2 cellular contexts compared by ENCODE assay signal in the genomic region with DNA sequence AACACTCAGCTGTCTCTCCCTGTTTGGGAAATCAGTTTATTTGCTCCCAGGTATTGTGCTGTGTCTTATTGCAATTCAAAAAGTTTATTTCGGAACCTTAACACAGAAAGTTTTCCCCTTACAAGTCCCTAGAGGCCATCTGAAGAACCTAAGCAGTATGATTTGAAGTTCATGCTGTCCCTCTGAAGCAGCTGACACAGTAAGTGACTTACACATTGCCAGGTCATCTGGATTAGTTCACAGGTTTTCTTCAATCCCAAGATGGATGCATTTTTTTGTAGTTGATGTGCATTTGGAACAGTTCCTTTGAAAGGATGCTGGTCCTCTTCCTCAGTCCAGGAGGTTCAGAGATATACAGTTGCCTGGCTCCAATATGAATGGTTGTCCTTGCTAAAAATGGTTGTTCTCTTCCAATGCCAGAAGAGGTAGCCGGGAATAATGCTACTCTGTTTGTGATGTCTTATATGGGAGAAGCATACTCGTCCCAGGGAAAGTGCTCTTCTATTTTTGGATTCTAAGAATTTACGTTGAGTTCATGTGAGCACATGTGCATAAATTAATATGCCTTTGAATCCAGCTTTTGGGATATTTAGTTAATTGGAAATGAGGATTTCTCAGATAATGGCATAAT.
TF ChIP-seq lines count a peak whose summit lies in the region.

No MANE protein-coding gene starts in this region.

TF ChIP-seq in GM12878, 131 proteins besides CTCF, POLR2A, EP300 and RAD21 (continues in another document):
- TF ChIP-seq ZNF217 (IDR thresholded peaks at IDR 0.05) (peak; percentile 75; the same call in 1 of the 2 replicates), CBX5 (IDR thresholded peaks at IDR 0.05; ENCODE audit: low read depth) (no peak), SREBF2 (IDR thresholded peaks at IDR 0.05; ENCODE audit: low read length) (no peak), BHLHE40 (IDR thresholded peaks at IDR 0.05; ENCODE audit: borderline replicate concordance in 1 of 2, low read depth in 2 of 2, low read length in 1 of 2) (no peak), MTA3 (IDR thresholded peaks at IDR 0.05; ENCODE audit: borderline replicate concordance, low read length) (no peak), TBL1XR1 (IDR thresholded peaks at IDR 0.05; ENCODE audit: low read depth, low read length) (no peak), KDM1A (IDR thresholded peaks at IDR 0.05; ENCODE audit: borderline replicate concordance) (no peak), JUNB (IDR thresholded peaks at IDR 0.05) (no peak), BRCA1 (IDR thresholded peaks at IDR 0.05; ENCODE audit: low read depth, low read length) (no peak), MXI1 (IDR thresholded peaks at IDR 0.05; ENCODE audit: low read depth, low read length) (0 out of 2 replicates have a peak, but pooled peaks have one; percentile 41), SREBF1 (IDR thresholded peaks at IDR 0.05; ENCODE audit: low read length) (no peak), NR2C1 (IDR thresholded peaks at IDR 0.05) (no peak), MYB (IDR thresholded peaks at IDR 0.05; ENCODE audit: borderline replicate concordance, low read depth, low read length) (no peak), ZNF24 (IDR thresholded peaks at IDR 0.05) (no peak)
- TF ChIP-seq, protein P1, sequence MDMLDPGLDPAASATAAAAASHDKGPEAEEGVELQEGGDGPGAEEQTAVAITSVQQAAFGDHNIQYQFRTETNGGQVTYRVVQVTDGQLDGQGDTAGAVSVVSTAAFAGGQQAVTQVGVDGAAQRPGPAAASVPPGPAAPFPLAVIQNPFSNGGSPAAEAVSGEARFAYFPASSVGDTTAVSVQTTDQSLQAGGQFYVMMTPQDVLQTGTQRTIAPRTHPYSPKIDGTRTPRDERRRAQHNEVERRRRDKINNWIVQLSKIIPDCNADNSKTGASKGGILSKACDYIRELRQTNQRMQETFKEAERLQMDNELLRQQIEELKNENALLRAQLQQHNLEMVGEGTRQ (IDR thresholded peaks at IDR 0.05; ENCODE audit: borderline replicate concordance, low read depth, low read length), result no peak
- TF ChIP-seq, protein P2, sequence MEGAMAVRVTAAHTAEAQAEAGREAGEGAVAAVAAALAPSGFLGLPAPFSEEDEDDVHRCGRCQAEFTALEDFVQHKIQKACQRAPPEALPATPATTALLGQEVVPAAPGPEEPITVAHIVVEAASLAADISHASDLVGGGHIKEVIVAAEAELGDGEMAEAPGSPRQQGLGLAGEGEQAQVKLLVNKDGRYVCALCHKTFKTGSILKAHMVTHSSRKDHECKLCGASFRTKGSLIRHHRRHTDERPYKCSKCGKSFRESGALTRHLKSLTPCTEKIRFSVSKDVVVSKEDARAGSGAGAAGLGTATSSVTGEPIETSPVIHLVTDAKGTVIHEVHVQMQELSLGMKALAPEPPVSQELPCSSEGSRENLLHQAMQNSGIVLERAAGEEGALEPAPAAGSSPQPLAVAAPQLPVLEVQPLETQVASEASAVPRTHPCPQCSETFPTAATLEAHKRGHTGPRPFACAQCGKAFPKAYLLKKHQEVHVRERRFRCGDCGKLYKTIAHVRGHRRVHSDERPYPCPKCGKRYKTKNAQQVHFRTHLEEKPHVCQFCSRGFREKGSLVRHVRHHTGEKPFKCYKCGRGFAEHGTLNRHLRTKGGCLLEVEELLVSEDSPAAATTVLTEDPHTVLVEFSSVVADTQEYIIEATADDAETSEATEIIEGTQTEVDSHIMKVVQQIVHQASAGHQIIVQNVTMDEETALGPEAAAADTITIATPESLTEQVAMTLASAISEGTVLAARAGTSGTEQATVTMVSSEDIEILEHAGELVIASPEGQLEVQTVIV (IDR thresholded peaks at IDR 0.05; ENCODE audit: borderline replicate concordance, partially characterized antibody), result no peak
- TF ChIP-seq, protein P3, sequence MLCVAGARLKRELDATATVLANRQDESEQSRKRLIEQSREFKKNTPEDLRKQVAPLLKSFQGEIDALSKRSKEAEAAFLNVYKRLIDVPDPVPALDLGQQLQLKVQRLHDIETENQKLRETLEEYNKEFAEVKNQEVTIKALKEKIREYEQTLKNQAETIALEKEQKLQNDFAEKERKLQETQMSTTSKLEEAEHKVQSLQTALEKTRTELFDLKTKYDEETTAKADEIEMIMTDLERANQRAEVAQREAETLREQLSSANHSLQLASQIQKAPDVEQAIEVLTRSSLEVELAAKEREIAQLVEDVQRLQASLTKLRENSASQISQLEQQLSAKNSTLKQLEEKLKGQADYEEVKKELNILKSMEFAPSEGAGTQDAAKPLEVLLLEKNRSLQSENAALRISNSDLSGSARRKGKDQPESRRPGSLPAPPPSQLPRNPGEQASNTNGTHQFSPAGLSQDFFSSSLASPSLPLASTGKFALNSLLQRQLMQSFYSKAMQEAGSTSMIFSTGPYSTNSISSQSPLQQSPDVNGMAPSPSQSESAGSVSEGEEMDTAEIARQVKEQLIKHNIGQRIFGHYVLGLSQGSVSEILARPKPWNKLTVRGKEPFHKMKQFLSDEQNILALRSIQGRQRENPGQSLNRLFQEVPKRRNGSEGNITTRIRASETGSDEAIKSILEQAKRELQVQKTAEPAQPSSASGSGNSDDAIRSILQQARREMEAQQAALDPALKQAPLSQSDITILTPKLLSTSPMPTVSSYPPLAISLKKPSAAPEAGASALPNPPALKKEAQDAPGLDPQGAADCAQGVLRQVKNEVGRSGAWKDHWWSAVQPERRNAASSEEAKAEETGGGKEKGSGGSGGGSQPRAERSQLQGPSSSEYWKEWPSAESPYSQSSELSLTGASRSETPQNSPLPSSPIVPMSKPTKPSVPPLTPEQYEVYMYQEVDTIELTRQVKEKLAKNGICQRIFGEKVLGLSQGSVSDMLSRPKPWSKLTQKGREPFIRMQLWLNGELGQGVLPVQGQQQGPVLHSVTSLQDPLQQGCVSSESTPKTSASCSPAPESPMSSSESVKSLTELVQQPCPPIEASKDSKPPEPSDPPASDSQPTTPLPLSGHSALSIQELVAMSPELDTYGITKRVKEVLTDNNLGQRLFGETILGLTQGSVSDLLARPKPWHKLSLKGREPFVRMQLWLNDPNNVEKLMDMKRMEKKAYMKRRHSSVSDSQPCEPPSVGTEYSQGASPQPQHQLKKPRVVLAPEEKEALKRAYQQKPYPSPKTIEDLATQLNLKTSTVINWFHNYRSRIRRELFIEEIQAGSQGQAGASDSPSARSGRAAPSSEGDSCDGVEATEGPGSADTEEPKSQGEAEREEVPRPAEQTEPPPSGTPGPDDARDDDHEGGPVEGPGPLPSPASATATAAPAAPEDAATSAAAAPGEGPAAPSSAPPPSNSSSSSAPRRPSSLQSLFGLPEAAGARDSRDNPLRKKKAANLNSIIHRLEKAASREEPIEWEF (IDR thresholded peaks at IDR 0.05; ENCODE audit: insufficient replicate concordance, low read depth, low read length), result peak; percentile 11
- TF ChIP-seq, protein P4, sequence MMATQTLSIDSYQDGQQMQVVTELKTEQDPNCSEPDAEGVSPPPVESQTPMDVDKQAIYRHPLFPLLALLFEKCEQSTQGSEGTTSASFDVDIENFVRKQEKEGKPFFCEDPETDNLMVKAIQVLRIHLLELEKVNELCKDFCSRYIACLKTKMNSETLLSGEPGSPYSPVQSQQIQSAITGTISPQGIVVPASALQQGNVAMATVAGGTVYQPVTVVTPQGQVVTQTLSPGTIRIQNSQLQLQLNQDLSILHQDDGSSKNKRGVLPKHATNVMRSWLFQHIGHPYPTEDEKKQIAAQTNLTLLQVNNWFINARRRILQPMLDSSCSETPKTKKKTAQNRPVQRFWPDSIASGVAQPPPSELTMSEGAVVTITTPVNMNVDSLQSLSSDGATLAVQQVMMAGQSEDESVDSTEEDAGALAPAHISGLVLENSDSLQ (IDR thresholded peaks at IDR 0.05), result peak; percentile 83

TF ChIP-seq in HepG2, 621 proteins besides CTCF, POLR2A, EP300 and RAD21:
- TF ChIP-seq ONECUT2 (CRISPR knock-in tag; IDR thresholded peaks at IDR 0.05) (no peak), NR1H2 (CRISPR knock-in tag; IDR thresholded peaks at IDR 0.05; ENCODE audit: borderline replicate concordance, low read depth) (no peak), RFX3 (CRISPR knock-in tag; IDR thresholded peaks at IDR 0.05) (no peak)
